In genomic region chr1:212158912-212159796, GRCh38 we compare ENCODE assay signal across 10 cellular contexts.
DNase-seq lines count a peak whose midpoint lies in the region; ATAC-seq lines count a peak whose summit lies in the region.
"Had no signal": no experiment of that assay in that cellular context is flagged by ENCODE, and none has a peak within 500 bp of the region (broad histone marks: within the 10 kb centered on the region; RNA-seq: fewer than 3 reads in every experiment).

No MANE protein-coding gene starts in this region.

- POLR2A ChIA-PET in activated CD4-positive, alpha-beta T cell treated with anti-CD3 and anti-CD28 coated beads, Interleukin-2, amount 10 ng/mL, durations not matched to agents 7 days and 5 days (lab: Charles Lee), result interaction anchor here (0.6 kb wide), 1 partner anchor 15 kb away, joined by 6 read pairs; no protein-coding TSS in a partner anchor
- POLR2A ChIA-PET in naive thymus-derived CD8-positive, alpha-beta T cell (lab: Charles Lee), result no interaction called here

- H3K4me1 Mint-ChIP-seq in activated CD4-positive, alpha-beta T cell treated with anti-CD3 and anti-CD28 coated beads, Interleukin-2, amount 10 ng/mL, durations not matched to agents 7 days and 5 days, result peaks cover 40% of the 10 kb centered on the region
- H3K4me1 Mint-ChIP-seq in naive thymus-derived CD8-positive, alpha-beta T cell, result peaks cover 14 to 29% (median 24%) of the 10 kb centered on the region in 4 donors
- H3K4me1 Mint-ChIP-seq: neural crest cell had no signal

- no peak overlapping the region for H2BK12ac ChIP-seq in trophoblast cell (ENCODE audit: low read length)

- no peak overlapping the region for H4K12ac ChIP-seq in trophoblast cell (ENCODE audit: low read depth, low read length)

- H3K27ac ChIP-seq in trophoblast cell (ENCODE audit: low read depth, low read length), result no peak overlapping the region

- no peak overlapping the region for H3K23ac ChIP-seq in trophoblast cell (ENCODE audit: low read length)

- no peak overlapping the region for H3K9ac ChIP-seq in trophoblast cell (ENCODE audit: low read length)

- peak overlapping the region; percentile 63 for H3K27ac Mint-ChIP-seq in activated CD4-positive, alpha-beta T cell treated with anti-CD3 and anti-CD28 coated beads, Interleukin-2, amount 10 ng/mL, durations not matched to agents 7 days and 5 days
- peak overlapping the region in 9 of 10 donors; percentile 13 to 85 (median 56) for H3K27ac Mint-ChIP-seq in naive thymus-derived CD8-positive, alpha-beta T cell

- H3K9me3 ChIP-seq in trophoblast cell (ENCODE audit: insufficient read depth, low read depth, low read length), result no peaks in the 10 kb centered on the region

- no peak overlapping the region for H3K4me3 Mint-ChIP-seq in activated CD4-positive, alpha-beta T cell treated with anti-CD3 and anti-CD28 coated beads, Interleukin-2, amount 10 ng/mL, durations not matched to agents 7 days and 5 days
- peak overlapping the region in 4 of 10 donors; percentile 1 to 11 (median 6) for H3K4me3 Mint-ChIP-seq in naive thymus-derived CD8-positive, alpha-beta T cell
- H3K4me3 Mint-ChIP-seq: neural crest cell had no signal

- peak; percentile 35 for ATAC-seq in GM21717 (IDR thresholded peaks at IDR 0.05; ENCODE audit: unreplicated experiment)
- peak in 1 of 2 donors; percentile 86 for ATAC-seq in naive thymus-derived CD8-positive, alpha-beta T cell

- CTCF ChIA-PET in activated CD4-positive, alpha-beta T cell treated with anti-CD3 and anti-CD28 coated beads, Interleukin-2, amount 10 ng/mL, durations not matched to agents 7 days and 5 days (lab: Charles Lee), result interaction anchor here (0.7 to 0.9 kb wide), 2 partner anchors 14 to 20 kb away, joined by 3 read pairs; no protein-coding TSS in a partner anchor

- H3K27me3 Mint-ChIP-seq in activated CD4-positive, alpha-beta T cell treated with anti-CD3 and anti-CD28 coated beads, Interleukin-2, amount 10 ng/mL, durations not matched to agents 7 days and 5 days, result no peaks in the 10 kb centered on the region
- H3K27me3 Mint-ChIP-seq in naive thymus-derived CD8-positive, alpha-beta T cell, result no peaks in the 10 kb centered on the region

- peak; percentile 39 for DNase-seq in activated CD4-positive, alpha-beta T cell treated with anti-CD3 and anti-CD28 coated beads, Interleukin-2, amount 10 ng/mL, durations not matched to agents 7 days and 5 days
- no peak for DNase-seq in activated CD4-positive, alpha-beta T cell treated with anti-CD3 and anti-CD28 coated beads for 48 hours
- DNase-seq in NAMALWA (ENCODE audit: low spot score) (peak; percentile 32), AG08395 (ENCODE audit: low spot score) (no peak), trophoblast cell (no peak), iPS-NIHi11 (ENCODE audit: low spot score) (no peak)
- peak in 7 of 10 donors; percentile 3 to 55 (median 20) for DNase-seq in naive thymus-derived CD8-positive, alpha-beta T cell
- DNase-seq: RPMI8226 had no signal

- H3K4ac ChIP-seq in trophoblast cell (ENCODE audit: low read depth, low read length), result no peak overlapping the region

- no peak overlapping the region for H2AFZ ChIP-seq in trophoblast cell (ENCODE audit: insufficient read depth, low read length, poor library complexity)

- no peaks in the 10 kb centered on the region for H3K79me1 ChIP-seq in trophoblast cell (ENCODE audit: low read length)

- H4K91ac ChIP-seq in trophoblast cell (ENCODE audit: low read depth, low read length), result no peak overlapping the region

- WGBS in trophoblast cell (ENCODE audit: extremely low coverage, insufficient coverage, insufficient read length), result no CpG with 5 or more reads among the region's 7 CpGs

- H2BK120ac ChIP-seq in trophoblast cell (ENCODE audit: insufficient read depth, low read length, poor library complexity), result no peak overlapping the region

- H2BK5ac ChIP-seq in trophoblast cell (ENCODE audit: low read depth, low read length, poor library complexity), result no peak overlapping the region

- no peak overlapping the region for H2AK5ac ChIP-seq in trophoblast cell (ENCODE audit: low read length)

- no peaks in the 10 kb centered on the region for H3K4me1 ChIP-seq in trophoblast cell (ENCODE audit: control insufficient read depth in 1 of 2, insufficient read depth in 2 of 2, low read length in 2 of 2)

- peaks cover 6% of the 10 kb centered on the region for H3K36me3 Mint-ChIP-seq in activated CD4-positive, alpha-beta T cell treated with anti-CD3 and anti-CD28 coated beads, Interleukin-2, amount 10 ng/mL, durations not matched to agents 7 days and 5 days (ENCODE audit: low read depth)
- no peaks in the 10 kb centered on the region for H3K36me3 Mint-ChIP-seq in naive thymus-derived CD8-positive, alpha-beta T cell

- no peak overlapping the region for H4K8ac ChIP-seq in trophoblast cell (ENCODE audit: low read depth, low read length)

- H3K18ac ChIP-seq in trophoblast cell (ENCODE audit: low read length), result no peak overlapping the region

- H3K27me3 ChIP-seq in trophoblast cell (ENCODE audit: insufficient read depth, low read length), result no peaks in the 10 kb centered on the region

- no peaks in the 10 kb centered on the region for H3K79me2 ChIP-seq in trophoblast cell (ENCODE audit: control insufficient read depth, insufficient read depth, low read length, poor library complexity)

- no peaks in the 10 kb centered on the region for H3K9me3 Mint-ChIP-seq in activated CD4-positive, alpha-beta T cell treated with anti-CD3 and anti-CD28 coated beads, Interleukin-2, amount 10 ng/mL, durations not matched to agents 7 days and 5 days
- no peaks in the 10 kb centered on the region for H3K9me3 Mint-ChIP-seq in naive thymus-derived CD8-positive, alpha-beta T cell
- H3K9me3 Mint-ChIP-seq: neural crest cell had no signal

- no peak overlapping the region for H3K14ac ChIP-seq in trophoblast cell (ENCODE audit: low read length)

- no peak overlapping the region for H3K4me3 ChIP-seq in trophoblast cell (ENCODE audit: low read depth, low read length)

- H3K4me2 ChIP-seq in trophoblast cell (ENCODE audit: low read length), result no peak overlapping the region

- H3K36me3 ChIP-seq in trophoblast cell (ENCODE audit: control insufficient read depth in 1 of 2, insufficient read depth in 2 of 2, low read length in 2 of 2), result no peaks in the 10 kb centered on the region

Comparison
In these comparisons a context has a peak if more than half of its experiments do, and no peak if none do; other contexts are left out.
1. DNase-seq: peak in activated CD4-positive, alpha-beta T cell treated with anti-CD3 and anti-CD28 coated beads, Interleukin-2, amount 10 ng/mL, durations not matched to agents 7 days and 5 days (single experiment), NAMALWA (single experiment) and naive thymus-derived CD8-positive, alpha-beta T cell (7 of 10); none in activated CD4-positive, alpha-beta T cell treated with anti-CD3 and anti-CD28 coated beads for 48 hours (single experiment), AG08395 (single experiment), trophoblast cell (0 of 2) and iPS-NIHi11 (single experiment).